ENCODE assay signal across 16 cellular contexts in genomic region chrY:18664559-18664958, GRCh38.
"Had no signal": no experiment of that assay in that cellular context is flagged by ENCODE, and none has a peak within 500 bp of the region (broad histone marks: within the 10 kb centered on the region; RNA-seq: fewer than 3 reads in every experiment).

No MANE protein-coding gene starts in this region.

- H3K27ac Mint-ChIP-seq: activated CD4-positive, alpha-beta T cell treated with anti-CD3 and anti-CD28 coated beads, Interleukin-2, amount 10 ng/mL, durations not matched to agents 24 days and 14 days; effector memory CD8-positive, alpha-beta T cell; nephron progenitor cell; stimulated activated naive B cell treated with anti-CD40 and anti-IgM and Interleukin-4, amounts not matched to agents 10 μg/mL and 1 μg/mL and 100 μg/mL, for 72 hours; type B pancreatic cell had no signal

- H3K36me3 ChIP-seq: adrenal gland, spleen, suprapubic skin had no signal

- H3K4me1 Mint-ChIP-seq: central memory CD8-positive, alpha-beta T cell; nephron progenitor cell; stimulated activated naive B cell treated with anti-CD40 and anti-IgM and Interleukin-4, amounts not matched to agents 10 μg/mL and 1 μg/mL and 100 μg/mL, for 72 hours had no signal

- H3K27ac ChIP-seq: adrenal gland, spleen, suprapubic skin had no signal

- H3K9me3 Mint-ChIP-seq: activated CD4-positive, alpha-beta T cell treated with anti-CD3 and anti-CD28 coated beads, Interleukin-2, amount 10 ng/mL, durations not matched to agents 24 days and 14 days; activated T-cell treated with anti-CD3 and anti-CD28 coated beads, Interleukin-2, amount 50 U/mL, for 4 hours; central memory CD8-positive, alpha-beta T cell; nephron progenitor cell; stimulated activated naive B cell treated with anti-CD40 and anti-IgM and Interleukin-4, amounts not matched to agents 10 μg/mL and 1 μg/mL and 100 μg/mL, for 72 hours; type B pancreatic cell had no signal

- DNase-seq: activated CD4-positive, alpha-beta T cell treated with anti-CD3 and anti-CD28 coated beads, Interleukin-2, amount 10 ng/mL, durations not matched to agents 24 days and 14 days; activated naive CD4-positive, alpha-beta T cell; activated T-cell treated with anti-CD3 and anti-CD28 coated beads, Interleukin-2, amount 50 U/mL, for 4 hours; adrenal gland; cortex of kidney; effector memory CD8-positive, alpha-beta T cell; erythroblast; hippocampal formation; nephron progenitor cell; spleen; stimulated activated CD4-positive, alpha-beta T cell treated with anti-CD3 and anti-CD28 coated beads, Interleukin-1b, Interleukin-23, amount 100 ng/mL, for 48 hours; stimulated activated naive B cell treated with anti-CD40 and anti-IgM and Interleukin-4, amounts not matched to agents 10 μg/mL and 1 μg/mL and 100 μg/mL, for 72 hours had no signal

- H3K4me3 ChIP-seq: adrenal gland, spleen, suprapubic skin had no signal

- H3K4me3 Mint-ChIP-seq: activated CD4-positive, alpha-beta T cell treated with anti-CD3 and anti-CD28 coated beads, Interleukin-2, amount 10 ng/mL, durations not matched to agents 24 days and 14 days; activated T-cell treated with anti-CD3 and anti-CD28 coated beads, Interleukin-2, amount 50 U/mL, for 4 hours; central memory CD8-positive, alpha-beta T cell; effector memory CD8-positive, alpha-beta T cell; nephron progenitor cell; type B pancreatic cell had no signal

- H3K27me3 ChIP-seq: adrenal gland, spleen, suprapubic skin had no signal

- H3K36me3 Mint-ChIP-seq: stimulated activated naive B cell treated with anti-CD40 and anti-IgM and Interleukin-4, amounts not matched to agents 10 μg/mL and 1 μg/mL and 100 μg/mL, for 72 hours; type B pancreatic cell had no signal

- H3K4me1 ChIP-seq: adrenal gland, spleen, suprapubic skin had no signal

- H3K27me3 Mint-ChIP-seq: central memory CD8-positive, alpha-beta T cell; effector memory CD8-positive, alpha-beta T cell; type B pancreatic cell had no signal

- ATAC-seq: effector memory CD8-positive, alpha-beta T cell; sciatic nerve had no signal

- H3K9me3 ChIP-seq: adrenal gland, spleen, suprapubic skin had no signal
